Comparison of ENCODE assay signal across 8 cellular contexts in the genomic region with DNA sequence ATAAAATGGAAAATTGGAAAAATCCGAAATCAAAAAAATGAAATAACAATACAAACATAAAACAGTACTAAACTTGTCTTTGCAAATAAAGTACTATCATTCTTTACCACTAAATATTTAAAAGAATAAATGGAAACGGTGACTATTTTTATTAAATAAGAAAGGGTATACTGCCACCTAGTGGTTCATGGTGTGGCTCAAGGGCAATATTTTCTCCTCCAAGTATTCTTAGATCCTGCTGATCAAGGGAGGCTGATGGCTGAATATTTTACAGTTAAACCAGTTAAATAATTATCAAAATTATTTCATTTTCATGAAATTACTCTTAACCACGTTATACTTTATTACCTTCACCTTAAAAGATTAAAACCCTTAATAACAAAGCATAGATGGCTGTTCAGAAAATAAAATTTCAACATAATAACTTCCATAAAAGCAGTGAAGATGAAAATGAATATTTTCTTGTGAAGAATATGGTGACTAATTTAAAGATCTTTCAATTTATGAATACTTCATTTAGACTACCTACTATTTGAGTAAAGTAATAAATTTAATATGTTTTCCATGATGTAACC.
DNase-seq lines count a peak whose midpoint lies in the region; ATAC-seq and TF ChIP-seq lines count a peak whose summit lies in the region.

No MANE protein-coding gene starts in this region.

- peaks cover 5% of the 10 kb centered on the region for H3K4me1 Mint-ChIP-seq in endothelial cell (ENCODE audit: unreplicated experiment)
- no peaks in the 10 kb centered on the region for H3K4me1 Mint-ChIP-seq in neural crest cell
- H3K4me1 Mint-ChIP-seq in activated T-helper 17 cell treated with anti-CD3 and anti-CD28 coated beads, Interleukin-2, amount 50 U/mL, for 72 hours: no peaks in the 10 kb centered on the region

- H3K27me3 Mint-ChIP-seq in endothelial cell (ENCODE audit: unreplicated experiment) (no peaks in the 10 kb centered on the region), neural crest cell (ENCODE audit: low read depth) (no peaks in the 10 kb centered on the region)
- no peaks in the 10 kb centered on the region for H3K27me3 Mint-ChIP-seq in activated T-helper 17 cell treated with anti-CD3 and anti-CD28 coated beads, Interleukin-2, amount 50 U/mL, for 72 hours

- H3K27ac Mint-ChIP-seq in endothelial cell (ENCODE audit: unreplicated experiment) (no peak overlapping the region), neural crest cell (ENCODE audit: unreplicated experiment) (no peak overlapping the region)
- H3K27ac Mint-ChIP-seq in activated T-helper 17 cell treated with anti-CD3 and anti-CD28 coated beads, Interleukin-2, amount 50 U/mL, for 72 hours: no peak overlapping the region

- H3K27ac ChIP-seq in 22Rv1: no peak overlapping the region

- no peaks in the 10 kb centered on the region for H3K36me3 Mint-ChIP-seq in endothelial cell (ENCODE audit: low read depth, unreplicated experiment)
- H3K36me3 Mint-ChIP-seq in neural crest cell (ENCODE audit: low read depth): no peaks in the 10 kb centered on the region
- H3K36me3 Mint-ChIP-seq in activated T-helper 17 cell treated with anti-CD3 and anti-CD28 coated beads, Interleukin-2, amount 50 U/mL, for 72 hours (ENCODE audit: low read depth): no peaks in the 10 kb centered on the region

- H3K4me3 ChIP-seq in GM06990 (replicated peaks; ENCODE audit: low read depth, low read length): no peak overlapping the region

- no peak overlapping the region for H3K4me3 Mint-ChIP-seq in endothelial cell (ENCODE audit: unreplicated experiment)
- H3K4me3 Mint-ChIP-seq in neural crest cell: no peak overlapping the region
- no peak overlapping the region for H3K4me3 Mint-ChIP-seq in activated T-helper 17 cell treated with anti-CD3 and anti-CD28 coated beads, Interleukin-2, amount 50 U/mL, for 72 hours

- H3K9me3 Mint-ChIP-seq in endothelial cell (ENCODE audit: unreplicated experiment): no peaks in the 10 kb centered on the region
- no peaks in the 10 kb centered on the region for H3K9me3 Mint-ChIP-seq in neural crest cell
- no peaks in the 10 kb centered on the region for H3K9me3 Mint-ChIP-seq in activated T-helper 17 cell treated with anti-CD3 and anti-CD28 coated beads, Interleukin-2, amount 50 U/mL, for 72 hours

- no peaks in the 10 kb centered on the region for H3K36me3 ChIP-seq in GM06990 (ENCODE audit: control insufficient read depth, insufficient read depth, low read length)

- DNase-seq in GM06990 (ENCODE audit: extremely low read depth, insufficient read length) (no peak), LoVo (ENCODE audit: low spot score) (peak; percentile 50), RKO (ENCODE audit: low spot score) (peak; percentile 65), endothelial cell (ENCODE audit: low spot score) (peak; percentile 11), neural crest cell (ENCODE audit: low read depth, low spot score) (peak; percentile 4)
- DNase-seq in activated naive CD4-positive, alpha-beta T cell (lab: John Stamatoyannopoulos, UW): no peak

- peak; percentile 77 for TF ChIP-seq CTCF in 22Rv1 (IDR thresholded peaks at IDR 0.05)
- TF ChIP-seq CTCF in GM06990 (IDR thresholded peaks at IDR 0.05; ENCODE audit: insufficient read depth, low read length, poor library complexity, severe bottlenecking): peak; percentile 52
- TF ChIP-seq CTCF in endothelial cell (IDR thresholded peaks at IDR 0.05; ENCODE audit: unreplicated experiment): peak; percentile 94
- TF ChIP-seq CTCF in neural crest cell (conservative IDR thresholded peaks at IDR 0.05): peak; percentile 91

- no peak for ATAC-seq in activated T-helper 17 cell treated with anti-CD3 and anti-CD28 coated beads, Interleukin-2, amount 50 U/mL, for 72 hours (replicated peaks)

- no peaks in the 10 kb centered on the region for H3K27me3 ChIP-seq in GM06990 (replicated peaks; ENCODE audit: control insufficient read depth, insufficient read depth, low read length)

Comparison
In these comparisons a context has a peak if more than half of its experiments do, and no peak if none do; other contexts are left out.
1. DNase-seq: peak in LoVo (single experiment), RKO (single experiment), endothelial cell (single experiment) and neural crest cell (single experiment); none in GM06990 (single experiment) and activated naive CD4-positive, alpha-beta T cell (0 of 4).
2. Peak in every context shown above with its lines, with median percentiles within 50 percentile points of each other: CTCF ChIP-seq.